ENCODE assay signal across 8 cellular contexts in the genomic region with DNA sequence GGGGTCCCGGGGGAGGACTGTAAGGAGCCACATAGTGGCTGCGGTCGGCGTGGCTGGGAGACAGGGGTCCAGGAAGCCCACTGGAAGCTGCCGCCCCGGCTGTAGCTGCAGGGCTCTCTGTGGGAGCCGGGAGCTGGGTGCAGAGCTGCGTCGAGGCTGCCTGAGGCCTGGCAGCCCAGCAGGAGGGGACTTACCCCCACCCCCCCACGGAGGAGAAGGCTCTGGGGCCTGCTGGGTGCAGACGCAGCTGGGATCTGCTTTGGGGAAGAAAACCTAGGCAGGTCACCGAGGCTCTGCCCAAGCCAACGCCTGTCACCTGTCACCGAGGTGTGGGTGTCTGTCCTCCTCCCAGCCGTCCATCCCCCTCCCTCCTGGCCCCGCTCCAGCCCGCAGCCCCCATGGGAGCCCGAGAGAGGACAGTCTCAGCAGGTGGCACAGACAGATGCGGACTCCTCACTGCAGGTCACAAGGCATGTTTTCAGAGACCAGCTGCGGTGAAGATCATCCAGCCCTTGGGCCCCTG. TPM values are rescaled to one million over a fixed set of nuclear protein-coding genes. Genes with fewer than 3 reads are reported as not detected.
A peak's percentile ranks its signal among the peaks of the same experiment; 100 is the strongest.
DNase-seq lines count a peak whose midpoint lies in the region; ATAC-seq and TF ChIP-seq lines count a peak whose summit lies in the region.

No MANE protein-coding gene starts in this region.

- no peak for DNase-seq in CD4-positive, alpha-beta T cell
- DNase-seq in NCI-H510A treated with DMSO at 0.1 percent for 48 hours (lab: John Stamatoyannopoulos, UW): peak; percentile 81
- no peak for DNase-seq in left ventricle myocardium inferior
- DNase-seq in A172 (ENCODE audit: low spot score): no peak
- DNase-seq in medulla oblongata (ENCODE audit: extremely low spot score): no peak
- no peak for DNase-seq in NCI-H774 (lab: John Stamatoyannopoulos, UW)

- H3K36me3 ChIP-seq in left ventricle myocardium inferior: no peaks in the 10 kb centered on the region

- no peaks in the 10 kb centered on the region for H3K36me3 Mint-ChIP-seq in CD4-positive, alpha-beta T cell (ENCODE audit: low read depth)

- CTCF ChIA-PET in CD4-positive, alpha-beta T cell (lab: Charles Lee): interaction anchor here (1.2 kb wide), 1 partner anchor 21 kb away, joined by 3 read pairs; no protein-coding TSS in a partner anchor

- H3K27ac ChIP-seq in CD4-positive, alpha-beta T cell (ENCODE audit: low read depth, low read length): no peak overlapping the region
- H3K27ac ChIP-seq in left ventricle myocardium inferior (replicated peaks): peak overlapping the region; percentile 92
- peak overlapping the region; percentile 85 for H3K27ac ChIP-seq in temporal lobe (ENCODE audit: low read depth, low read length)

- H3K4me1 Mint-ChIP-seq in CD4-positive, alpha-beta T cell (ENCODE audit: low read depth): peaks cover 23% of the 10 kb centered on the region

- H3K9me3 ChIP-seq in CD4-positive, alpha-beta T cell (ENCODE audit: control insufficient read depth, low read length): no peaks in the 10 kb centered on the region
- no peaks in the 10 kb centered on the region for H3K9me3 ChIP-seq in left ventricle myocardium inferior (replicated peaks)

- POLR2A ChIA-PET in CD4-positive, alpha-beta T cell (lab: Charles Lee): interaction anchor here (1.0 kb wide), 1 partner anchor 11 kb away, joined by 3 read pairs; no protein-coding TSS in a partner anchor

- intact Hi-C loops in CD4-positive, alpha-beta T cell (cut with DNase I, micrococcal nuclease): no loop called here
- intact Hi-C loops in left ventricle myocardium inferior (cut with micrococcal nuclease): no loop called here

- peak overlapping the region; percentile 42 for H3K4me3 ChIP-seq in left ventricle myocardium inferior

- no peak for TF ChIP-seq CTCF in CD4-positive, alpha-beta T cell (IDR thresholded peaks at IDR 0.05)
- no peak for TF ChIP-seq CTCF in left ventricle myocardium inferior (IDR thresholded peaks at IDR 0.05; ENCODE audit: borderline replicate concordance)

- H3K4me3 Mint-ChIP-seq in CD4-positive, alpha-beta T cell: peak overlapping the region; percentile 46

- H3K27me3 ChIP-seq in CD4-positive, alpha-beta T cell (ENCODE audit: control insufficient read depth, insufficient read depth, low read length): no peaks in the 10 kb centered on the region
- no peaks in the 10 kb centered on the region for H3K27me3 ChIP-seq in left ventricle myocardium inferior (ENCODE audit: low read depth)

- no peaks in the 10 kb centered on the region for H3K27me3 Mint-ChIP-seq in CD4-positive, alpha-beta T cell

- no peak for ATAC-seq in CD4-positive, alpha-beta T cell (ENCODE audit: poor library complexity)
- peak; percentile 50 for ATAC-seq in GM21619 (IDR thresholded peaks at IDR 0.05; ENCODE audit: unreplicated experiment)

- H3K27ac Mint-ChIP-seq in CD4-positive, alpha-beta T cell: peak overlapping the region; percentile 76

- no peaks in the 10 kb centered on the region for H3K9me3 Mint-ChIP-seq in CD4-positive, alpha-beta T cell

- H3K4me1 ChIP-seq in left ventricle myocardium inferior: peaks cover 66% of the 10 kb centered on the region

RNA-seq across cellular contexts. Expression of a gene that starts 25.2 kb away (rescaled TPM):
- total RNA-seq in CD4-positive, alpha-beta T cell: 10 to 100 TPM; 19.2 to 19.6 TPM
- 17.2 TPM for total RNA-seq in left ventricle myocardium inferior
- 5.7 TPM for total RNA-seq in temporal lobe
- 12.1 and 20.9 TPM in 2 replicates for total RNA-seq in A172 (2014; rRNA removed; shearing (Covaris generic))
